Comparison of ENCODE assay signal across 21 cellular contexts in genomic region chr18:30634249-30634648, GRCh38.
"Had no signal": no experiment of that assay in that cellular context is flagged by ENCODE, and none has a peak within 500 bp of the region (broad histone marks: within the 10 kb centered on the region; RNA-seq: fewer than 3 reads in every experiment).

No MANE protein-coding gene starts in this region.

- H3K36me3 ChIP-seq: esophagus muscularis mucosa, gastroesophageal sphincter, heart left ventricle, left lung, lower lobe of right lung had no signal

- H3K27ac ChIP-seq: coronary artery, dorsolateral prefrontal cortex, esophagus muscularis mucosa, foreskin keratinocyte, gastroesophageal sphincter, heart left ventricle, left lung, lower lobe of right lung had no signal

- ATAC-seq: foreskin keratinocyte, gastroesophageal sphincter, heart left ventricle, left cardiac atrium, left lung, left ventricle myocardium superior, lower lobe of right lung, mucosa of descending colon had no signal

- FAIRE-seq: colon, endothelial cell of umbilical vein, islet of Langerhans, keratinocyte had no signal

- DNase-seq: dermis blood vessel endothelial cell; dorsolateral prefrontal cortex; effector CD4-positive, alpha-beta T cell; effector memory CD4-positive, alpha-beta T cell; foreskin keratinocyte; heart left ventricle; hippocampal formation; left cardiac atrium; left lung; left ventricle myocardium superior; lower lobe of right lung; mesenchymal stem cell; mucosa of descending colon; naive B cell had no signal

- H3K27me3 ChIP-seq: dorsolateral prefrontal cortex, esophagus muscularis mucosa, foreskin keratinocyte, gastroesophageal sphincter, heart left ventricle, left lung had no signal

- H3K9me3 ChIP-seq: esophagus muscularis mucosa, gastroesophageal sphincter, lower lobe of right lung, mucosa of descending colon had no signal

- H3K4me1 ChIP-seq: foreskin keratinocyte, gastroesophageal sphincter, heart left ventricle, left lung, lower lobe of right lung had no signal

- H3K4me3 ChIP-seq: coronary artery, dorsolateral prefrontal cortex, esophagus muscularis mucosa, gastroesophageal sphincter, heart left ventricle, left lung, lower lobe of right lung, mucosa of descending colon had no signal
